8 cellular contexts compared by ENCODE assay signal in the genomic region with DNA sequence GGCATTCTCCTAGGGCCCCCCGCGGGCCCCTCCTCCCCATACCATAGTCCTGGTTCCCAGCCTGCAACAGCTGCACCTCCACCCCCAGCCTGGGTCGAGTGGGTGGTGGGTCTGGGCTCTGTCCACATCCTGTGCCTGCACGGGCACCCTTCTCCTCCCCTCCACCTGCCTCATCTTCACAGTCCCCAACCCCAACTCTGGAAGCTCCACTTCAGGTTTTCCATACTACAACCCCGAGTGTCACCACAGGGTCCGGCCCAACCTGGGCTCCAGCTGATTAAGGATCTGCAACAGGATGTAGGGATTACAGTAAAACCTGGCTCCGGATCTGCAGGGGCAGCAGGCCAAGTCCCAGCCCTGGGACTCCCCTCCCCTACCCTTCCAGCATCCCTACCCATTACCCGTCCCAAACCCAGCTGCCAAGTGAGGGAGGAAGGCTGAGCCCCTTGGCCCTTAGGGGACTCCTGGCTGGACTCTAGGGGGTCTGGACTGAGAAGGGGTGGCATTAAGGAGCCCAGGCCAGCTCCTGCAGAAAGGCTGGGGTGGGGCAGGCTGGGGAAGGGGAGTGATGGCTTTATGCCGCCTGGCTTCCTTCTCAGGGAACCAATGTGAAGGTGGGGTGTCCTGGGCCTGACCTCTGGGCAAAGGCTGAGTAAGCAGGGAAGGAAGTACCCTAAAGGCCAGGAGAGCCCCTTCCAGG.
DNase-seq lines count a peak whose midpoint lies in the region; ATAC-seq, FAIRE-seq and TF ChIP-seq lines count a peak whose summit lies in the region.

No MANE protein-coding gene starts in this region.

- ATAC-seq in SK-N-SH treated with all-trans-retinoic acid at 6 μM for 48 hours, result peak; percentile 84
- no peak for ATAC-seq in GM18873 (IDR thresholded peaks at IDR 0.05; ENCODE audit: low FRiP score, unreplicated experiment)

- FAIRE-seq in HTR-8/SVneo (lab: Jason Lieb, UNC) (no peak), GM12891 (lab: Jason Lieb, UNC) (no peak), GM12892 (lab: Jason Lieb, UNC) (no peak)

- DNase-seq in COLO829 (ENCODE audit: low spot score), result peak; percentile 21
- DNase-seq in HTR-8/SVneo (ENCODE audit: insufficient read length, low spot score), result peak; percentile 74
- peak; percentile 80 for DNase-seq in iPS DF 4.7 (ENCODE audit: extremely low read depth, low spot score)
- no peak for DNase-seq in KG1 (lab: John Stamatoyannopoulos, UW)
- no peak for DNase-seq in GM12891 (ENCODE audit: insufficient read length, low spot score)
- no peak for DNase-seq in GM12892 (ENCODE audit: insufficient read length)

- TF ChIP-seq POLR2A in GM12891 (IDR thresholded peaks at IDR 0.05; ENCODE audit: low read depth, low read length) (no peak), GM12892 (IDR thresholded peaks at IDR 0.05; ENCODE audit: low read depth, low read length) (no peak)

TF ChIP-seq in SK-N-SH treated with all-trans-retinoic acid at 6 μM for 48 hours, 23 proteins besides CTCF, POLR2A, EP300 and RAD21 (continues in another document):
- TF ChIP-seq RARB (CRISPR knock-in tag; IDR thresholded peaks at IDR 0.05) (no peak), CSDC2 (CRISPR knock-in tag; IDR thresholded peaks at IDR 0.05) (no peak), ZFP30 (CRISPR knock-in tag; IDR thresholded peaks at IDR 0.05) (no peak), PATZ1 (CRISPR knock-in tag; IDR thresholded peaks at IDR 0.05; ENCODE audit: borderline replicate concordance) (no peak), OSR1 (CRISPR knock-in tag; IDR thresholded peaks at IDR 0.05) (no peak), TOX (CRISPR knock-in tag; IDR thresholded peaks at IDR 0.05; ENCODE audit: borderline replicate concordance) (no peak), BACH2 (CRISPR knock-in tag; IDR thresholded peaks at IDR 0.05; ENCODE audit: borderline replicate concordance) (no peak), TCF4 (CRISPR knock-in tag; IDR thresholded peaks at IDR 0.05; ENCODE audit: borderline replicate concordance) (no peak), ZFP3 (CRISPR knock-in tag; IDR thresholded peaks at IDR 0.05) (no peak), ZC3H10 (CRISPR knock-in tag; IDR thresholded peaks at IDR 0.05) (no peak), ISL1 (CRISPR knock-in tag; IDR thresholded peaks at IDR 0.05) (no peak), ZNF8 (CRISPR knock-in tag; IDR thresholded peaks at IDR 0.05) (no peak)
- TF ChIP-seq, protein P1, sequence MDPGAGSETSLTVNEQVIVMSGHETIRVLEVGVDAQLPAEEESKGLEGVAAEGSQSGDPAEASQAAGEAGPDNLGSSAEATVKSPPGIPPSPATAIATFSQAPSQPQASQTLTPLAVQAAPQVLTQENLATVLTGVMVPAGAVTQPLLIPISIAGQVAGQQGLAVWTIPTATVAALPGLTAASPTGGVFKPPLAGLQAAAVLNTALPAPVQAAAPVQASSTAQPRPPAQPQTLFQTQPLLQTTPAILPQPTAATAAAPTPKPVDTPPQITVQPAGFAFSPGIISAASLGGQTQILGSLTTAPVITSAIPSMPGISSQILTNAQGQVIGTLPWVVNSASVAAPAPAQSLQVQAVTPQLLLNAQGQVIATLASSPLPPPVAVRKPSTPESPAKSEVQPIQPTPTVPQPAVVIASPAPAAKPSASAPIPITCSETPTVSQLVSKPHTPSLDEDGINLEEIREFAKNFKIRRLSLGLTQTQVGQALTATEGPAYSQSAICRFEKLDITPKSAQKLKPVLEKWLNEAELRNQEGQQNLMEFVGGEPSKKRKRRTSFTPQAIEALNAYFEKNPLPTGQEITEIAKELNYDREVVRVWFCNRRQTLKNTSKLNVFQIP (CRISPR knock-in tag; IDR thresholded peaks at IDR 0.05; ENCODE audit: borderline replicate concordance, low read depth), result no peak

TF ChIP-seq in GM12891, 5 proteins besides CTCF, POLR2A, EP300 and RAD21:
- TF ChIP-seq TAF1 (IDR thresholded peaks at IDR 0.05; ENCODE audit: low read depth, low read length), result no peak
- no peak for TF ChIP-seq PAX5 (IDR thresholded peaks at IDR 0.05; ENCODE audit: insufficient read depth, low read length, severe bottlenecking)
- no peak for TF ChIP-seq SPI1 (IDR thresholded peaks at IDR 0.05; ENCODE audit: low read depth, low read length)
- TF ChIP-seq POLR2AphosphoS5 (IDR thresholded peaks at IDR 0.05; ENCODE audit: low read depth, low read length), result no peak
- no peak for TF ChIP-seq POU2F2 (IDR thresholded peaks at IDR 0.05; ENCODE audit: low read depth, low read length)

Comparison
In these comparisons a context has a peak if more than half of its experiments do, and no peak if none do; other contexts are left out.
1. DNase-seq: peak in COLO829 (single experiment), HTR-8/SVneo (single experiment) and iPS DF 4.7 (single experiment); none in KG1 (single experiment), GM12891 (single experiment) and GM12892 (single experiment).